Comparison of ENCODE assay signal across 4 cellular contexts in the genomic region with DNA sequence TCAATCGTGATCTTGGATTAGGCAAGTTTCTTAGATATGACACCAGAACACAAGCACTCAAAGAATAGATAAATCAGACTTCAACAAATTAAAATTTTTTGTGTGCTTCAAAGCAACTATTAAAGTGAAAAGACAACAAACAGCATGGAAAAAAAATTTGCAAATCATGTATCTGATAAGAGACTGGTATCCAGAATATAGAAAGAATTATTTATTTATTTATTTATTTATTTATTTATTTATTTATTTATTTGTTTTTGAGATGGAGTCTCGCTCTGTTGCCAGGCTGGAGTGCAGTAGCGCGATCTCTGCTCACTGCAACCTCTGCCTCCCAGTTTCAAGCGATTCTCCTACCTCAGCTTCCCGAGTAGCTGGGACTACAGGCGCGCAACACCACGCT. TPM values are rescaled to one million over a fixed set of nuclear protein-coding genes. Genes with fewer than 3 reads are reported as not detected.
"Had no signal": no experiment of that assay in that cellular context is flagged by ENCODE, and none has a peak within 500 bp of the region (broad histone marks: within the 10 kb centered on the region; RNA-seq: fewer than 3 reads in every experiment).

No MANE protein-coding gene starts in this region.

RNA-seq across cellular contexts. Expression of gene PCAT6, which starts 18.5 kb away (rescaled TPM):
- total RNA-seq: ascending aorta, body of pancreas, bronchial epithelial cell, cerebellum had no signal
